1 cellular context compared by ENCODE assay signal in genomic region chr5:179698935-179699639, GRCh38.
TF ChIP-seq lines count a peak whose summit lies in the region.

Gene CANX, plus strand, starts transcription at chr5:179698967. Its CDS starts 6,715 bp downstream, at chr5:179705682.

TF ChIP-seq in K562, 482 proteins besides CTCF, POLR2A, EP300 and RAD21 (continued from another document and continues in another):
- TF ChIP-seq NKRF (IDR thresholded peaks at IDR 0.05; ENCODE audit: borderline replicate concordance) (peak; percentile 21; the same call in 1 of the 2 replicates), DMBX1 (CRISPR knock-in tag; IDR thresholded peaks at IDR 0.05; ENCODE audit: borderline replicate concordance) (no peak), MYBL2 (IDR thresholded peaks at IDR 0.05; ENCODE audit: low read depth) (no peak), MYBL2 (CRISPR knock-in tag; IDR thresholded peaks at IDR 0.05; ENCODE audit: borderline replicate concordance) (no peak), ZNF436 (CRISPR knock-in tag; IDR thresholded peaks at IDR 0.05) (no peak), RFX7 (CRISPR knock-in tag; IDR thresholded peaks at IDR 0.05) (no peak), MECOM (CRISPR knock-in tag; IDR thresholded peaks at IDR 0.05) (no peak), ZNF140 (CRISPR knock-in tag; IDR thresholded peaks at IDR 0.05) (no peak), ETS1 (conservative IDR thresholded peaks at IDR 0.05; ENCODE audit: control insufficient read depth, low read depth, low read length) (0 out of 2 replicates have a peak, but pooled peaks have one; percentile 50), PCBP2 (IDR thresholded peaks at IDR 0.05; ENCODE audit: low read depth, low read length, poor library complexity, severe bottlenecking) (peak; percentile 34), FOXO4 (CRISPR knock-in tag; IDR thresholded peaks at IDR 0.05) (no peak), EGR1 (conservative IDR thresholded peaks at IDR 0.05) (peak; percentile 85), NR2F6 (CRISPR knock-in tag; IDR thresholded peaks at IDR 0.05) (no peak), KDM1A (IDR thresholded peaks at IDR 0.05) (no peak), PCBP1 (IDR thresholded peaks at IDR 0.05; ENCODE audit: low read depth, low read length, poor library complexity, severe bottlenecking) (no peak), PRDM10 (IDR thresholded peaks at IDR 0.05; ENCODE audit: partially characterized antibody) (no peak), ZNF583 (CRISPR knock-in tag; IDR thresholded peaks at IDR 0.05) (no peak), ZNF124 (CRISPR knock-in tag; IDR thresholded peaks at IDR 0.05) (no peak), ZFP30 (CRISPR knock-in tag; IDR thresholded peaks at IDR 0.05; ENCODE audit: borderline replicate concordance) (no peak), CREB1 (IDR thresholded peaks at IDR 0.05) (no peak; the same call in 1 of the 2 replicates), CREB1 (CRISPR knock-in tag; IDR thresholded peaks at IDR 0.05) (no peak; the same call in 1 of the 2 replicates), E2F5 (CRISPR knock-in tag; IDR thresholded peaks at IDR 0.05) (no peak), ZFP91 (CRISPR knock-in tag; IDR thresholded peaks at IDR 0.05) (no peak), TCF3 (CRISPR knock-in tag; IDR thresholded peaks at IDR 0.05) (peak; percentile 35; the same call in 1 of the 2 replicates), SPI1 (IDR thresholded peaks at IDR 0.05; ENCODE audit: borderline replicate concordance, low read depth, low read length) (no peak), ZNF263 (CRISPR knock-in tag; IDR thresholded peaks at IDR 0.05; ENCODE audit: borderline replicate concordance) (no peak), ZNF253 (CRISPR knock-in tag; conservative IDR thresholded peaks at IDR 0.05) (no peak), ZNF175 (CRISPR knock-in tag; IDR thresholded peaks at IDR 0.05; ENCODE audit: low read depth) (peak; percentile 33; the same call in 1 of the 2 replicates), TFE3 (CRISPR knock-in tag; IDR thresholded peaks at IDR 0.05) (peak; percentile 80), ID3 (CRISPR knock-in tag; IDR thresholded peaks at IDR 0.05) (no peak), ID3 (tag; IDR thresholded peaks at IDR 0.05) (no peak), SIN3B (IDR thresholded peaks at IDR 0.05; ENCODE audit: low read depth) (no peak), GMEB1 (CRISPR knock-in tag; IDR thresholded peaks at IDR 0.05) (no peak), ZNF217 (CRISPR knock-in tag; IDR thresholded peaks at IDR 0.05) (no peak), NCOA1 (IDR thresholded peaks at IDR 0.05; ENCODE audit: low read depth) (no peak), RBM22 (IDR thresholded peaks at IDR 0.05; ENCODE audit: low read depth, low read length, poor library complexity, severe bottlenecking) (peak; percentile 94), ZBTB11 (CRISPR knock-in tag; IDR thresholded peaks at IDR 0.05) (no peak), HNRNPLL (IDR thresholded peaks at IDR 0.05; ENCODE audit: low read depth, low read length, poor library complexity, severe bottlenecking) (no peak), FIP1L1 (IDR thresholded peaks at IDR 0.05; ENCODE audit: low read depth, low read length, poor library complexity, severe bottlenecking) (peak; percentile 65), ZNF639 (CRISPR knock-in tag; conservative IDR thresholded peaks at IDR 0.05 in 1 of 2, IDR thresholded peaks at IDR 0.05 in 1 of 2) (no peak), COPS2 (conservative IDR thresholded peaks at IDR 0.05) (no peak), CC2D1A (IDR thresholded peaks at IDR 0.05) (no peak), HMG20B (CRISPR knock-in tag; IDR thresholded peaks at IDR 0.05) (no peak), SMAD2 (IDR thresholded peaks at IDR 0.05; ENCODE audit: low read depth, low read length) (no peak)
